Comparison of ENCODE assay signal across 8 cellular contexts in genomic region chr15:40104296-40104864, GRCh38. TPM values are rescaled to one million over a fixed set of nuclear protein-coding genes. Genes with fewer than 3 reads are reported as not detected.
DNase-seq lines count a peak whose midpoint lies in the region; ATAC-seq and TF ChIP-seq lines count a peak whose summit lies in the region.

No MANE protein-coding gene starts in this region.

- H3K27ac ChIP-seq in RWPE2 (ENCODE audit: poor library complexity, severe bottlenecking) = peak overlapping the region; percentile 70
- peak overlapping the region; percentile 94 for H3K27ac ChIP-seq in hepatocyte
- H3K27ac ChIP-seq in subcutaneous abdominal adipose tissue (ENCODE audit: low read depth, low read length) = peak overlapping the region; percentile 81

- peak overlapping the region; percentile 73 for H3K4me2 ChIP-seq in hepatocyte

- WGBS in hepatocyte (ENCODE audit: low lambda C conversion rate, missing lambda C conversion rate) = 66% methylated on average over 8 of the region's 8 CpGs

- H4K20me1 ChIP-seq in hepatocyte (ENCODE audit: insufficient read depth, poor library complexity, severe bottlenecking) = no peaks in the 10 kb centered on the region

- DNase-seq in T-helper 2 cell treated with Interferon-gamma antibody and Interleukin-4, amounts not matched to agents 5 μg/mL and 100 μg/mL, for 36 hours (ENCODE audit: low spot score) = no peak
- DNase-seq in T-helper 2 cell (no peak), RWPE2 (ENCODE audit: low spot score) (no peak), hepatocyte (ENCODE audit: low spot score) (no peak), NCI-H226 (no peak)

- no peak overlapping the region for H3K9ac ChIP-seq in subcutaneous abdominal adipose tissue (ENCODE audit: low read length in 5 of 5)

- H3K36me3 Mint-ChIP-seq in T-helper 2 cell treated with Interferon-gamma antibody and Interleukin-4, amounts not matched to agents 5 μg/mL and 100 μg/mL, for 36 hours (ENCODE audit: low read depth) = peaks cover 6% of the 10 kb centered on the region

- ATAC-seq in RWPE2 (ENCODE audit: low read depth) = no peak
- ATAC-seq in esophagus mucosa = no peak
- no peak for ATAC-seq in HG03280 (IDR thresholded peaks at IDR 0.05; ENCODE audit: unreplicated experiment)

- H3K27me3 Mint-ChIP-seq in T-helper 2 cell treated with Interferon-gamma antibody and Interleukin-4, amounts not matched to agents 5 μg/mL and 100 μg/mL, for 36 hours (ENCODE audit: low read depth) = no peaks in the 10 kb centered on the region

- H3K9me3 ChIP-seq in RWPE2 (ENCODE audit: severe bottlenecking) = no peaks in the 10 kb centered on the region
- no peaks in the 10 kb centered on the region for H3K9me3 ChIP-seq in hepatocyte (ENCODE audit: low read depth)
- H3K9me3 ChIP-seq in subcutaneous abdominal adipose tissue (ENCODE audit: control insufficient read depth in 5 of 5, low read length in 5 of 5) = no peaks in the 10 kb centered on the region

- peaks cover 44% of the 10 kb centered on the region for H3K79me2 ChIP-seq in hepatocyte

- peaks cover 76% of the 10 kb centered on the region for H3K4me1 Mint-ChIP-seq in T-helper 2 cell treated with Interferon-gamma antibody and Interleukin-4, amounts not matched to agents 5 μg/mL and 100 μg/mL, for 36 hours (ENCODE audit: low read depth)

- H3K4me1 ChIP-seq in RWPE2 (ENCODE audit: insufficient read depth, poor library complexity, severe bottlenecking) (peaks cover 46% of the 10 kb centered on the region), hepatocyte (ENCODE audit: insufficient read depth) (peaks cover 84% of the 10 kb centered on the region), subcutaneous abdominal adipose tissue (ENCODE audit: control insufficient read depth in 5 of 5, insufficient read depth in 5 of 5, low read length in 5 of 5) (peaks cover 37 to 96% (median 92%) of the 10 kb centered on the region in 5 donors)

- no peak overlapping the region for H2AFZ ChIP-seq in hepatocyte

- H3K4me3 Mint-ChIP-seq in T-helper 2 cell treated with Interferon-gamma antibody and Interleukin-4, amounts not matched to agents 5 μg/mL and 100 μg/mL, for 36 hours = peak overlapping the region; percentile 53

- H3K27me3 ChIP-seq in RWPE2 (ENCODE audit: insufficient read depth, poor library complexity, severe bottlenecking) = no peaks in the 10 kb centered on the region
- no peaks in the 10 kb centered on the region for H3K27me3 ChIP-seq in hepatocyte
- no peaks in the 10 kb centered on the region for H3K27me3 ChIP-seq in subcutaneous abdominal adipose tissue (ENCODE audit: control insufficient read depth in 5 of 5, insufficient read depth in 4 of 5, low read length in 5 of 5)

- TF ChIP-seq CTCF in RWPE2 (IDR thresholded peaks at IDR 0.05; ENCODE audit: poor library complexity, severe bottlenecking) (no peak), hepatocyte (IDR thresholded peaks at IDR 0.05; ENCODE audit: poor library complexity) (no peak)

- no peaks in the 10 kb centered on the region for H3K9me2 ChIP-seq in hepatocyte (replicated peaks; ENCODE audit: insufficient read depth)

- H3K27ac Mint-ChIP-seq in T-helper 2 cell treated with Interferon-gamma antibody and Interleukin-4, amounts not matched to agents 5 μg/mL and 100 μg/mL, for 36 hours = no peak overlapping the region

- no peaks in the 10 kb centered on the region for H3K36me3 ChIP-seq in RWPE2 (ENCODE audit: low read depth)
- no peaks in the 10 kb centered on the region for H3K36me3 ChIP-seq in hepatocyte (replicated peaks; ENCODE audit: insufficient read depth, low read depth)
- H3K36me3 ChIP-seq in subcutaneous abdominal adipose tissue (ENCODE audit: control insufficient read depth in 5 of 5, insufficient read depth in 5 of 5, low read length in 5 of 5) = peaks cover 0 to 3% (median 0%) of the 10 kb centered on the region in 5 donors

- no peaks in the 10 kb centered on the region for H3K9me3 Mint-ChIP-seq in T-helper 2 cell treated with Interferon-gamma antibody and Interleukin-4, amounts not matched to agents 5 μg/mL and 100 μg/mL, for 36 hours

- H3K4me3 ChIP-seq in RWPE2 (ENCODE audit: severe bottlenecking) (no peak overlapping the region), hepatocyte (no peak overlapping the region), subcutaneous abdominal adipose tissue (ENCODE audit: low read depth in 1 of 5, low read length in 5 of 5) (peak overlapping the region in 3 of 5 donors; percentile 16 to 19 (median 18))

RNA-seq across cellular contexts. Expression of gene BMF, which starts 4.3 kb away (rescaled TPM):
- total RNA-seq in hepatocyte (33.9 and 41.8 TPM in 2 replicates), esophagus mucosa (1.5 TPM)
- polyA plus RNA-seq in hepatocyte = 13.8 and 15.9 TPM in 2 replicates

RNA-seq across cellular contexts. Expression of gene BUB1B, which starts 56.5 kb away (rescaled TPM):
- 7.6 and 11.9 TPM in 2 replicates for total RNA-seq in hepatocyte
- polyA plus RNA-seq in hepatocyte = 5.3 and 10.7 TPM in 2 replicates
- total RNA-seq in esophagus mucosa = 15.3 TPM

Comparison
In these comparisons a context has a peak if more than half of its experiments do, and no peak if none do; other contexts are left out.
1. H3K4me3 ChIP-seq: peak in subcutaneous abdominal adipose tissue (3 of 5); none in RWPE2 (single experiment) and hepatocyte (single experiment).
2. RNA of gene BMF, which starts 4.3 kb away (total RNA-seq): 33.9 to 41.8 TPM in hepatocyte; 1.5 TPM in esophagus mucosa (single experiment); every median in the first group is over 10 times any median in the second.
3. Peak in every context shown above with its lines, with median percentiles within 50 percentile points of each other: H3K27ac ChIP-seq.